In genomic region chr7:155489158-155489840, GRCh38 we compare ENCODE assay signal across 21 cellular contexts. TPM values are rescaled to one million over a fixed set of nuclear protein-coding genes. Genes with fewer than 3 reads are reported as not detected.
DNase-seq lines count a peak whose midpoint lies in the region; ATAC-seq and TF ChIP-seq lines count a peak whose summit lies in the region.
"Had no signal": no experiment of that assay in that cellular context is flagged by ENCODE, and none has a peak within 500 bp of the region (broad histone marks: within the 10 kb centered on the region; RNA-seq: fewer than 3 reads in every experiment).

No MANE protein-coding gene starts in this region.

- H3K4me3 ChIP-seq in GM12864 (ENCODE audit: low read depth, low read length) (no peak overlapping the region), Peyer's patch (no peak overlapping the region)

- no peak for TF ChIP-seq CTCF in CD4-positive, alpha-beta T cell (IDR thresholded peaks at IDR 0.05)
- no peak for TF ChIP-seq CTCF in GM12864 (IDR thresholded peaks at IDR 0.05; ENCODE audit: low read depth, low read length, missing control alignments)
- no peak for TF ChIP-seq CTCF in neural crest cell (conservative IDR thresholded peaks at IDR 0.05)
- no peak for TF ChIP-seq CTCF in Peyer's patch (IDR thresholded peaks at IDR 0.05)

- CTCF ChIA-PET in CD4-positive, alpha-beta T cell (lab: Charles Lee) = no interaction called here

- peaks cover 9% of the 10 kb centered on the region for H3K27me3 ChIP-seq in CD4-positive, alpha-beta T cell (ENCODE audit: control insufficient read depth, insufficient read depth, low read length)
- no peaks in the 10 kb centered on the region for H3K27me3 ChIP-seq in Peyer's patch

- H3K36me3 Mint-ChIP-seq in CD4-positive, alpha-beta T cell (ENCODE audit: low read depth) = no peaks in the 10 kb centered on the region
- peaks cover 5% of the 10 kb centered on the region for H3K36me3 Mint-ChIP-seq in effector memory CD8-positive, alpha-beta T cell (ENCODE audit: insufficient read depth)
- no peaks in the 10 kb centered on the region for H3K36me3 Mint-ChIP-seq in neural crest cell (ENCODE audit: low read depth)
- H3K36me3 Mint-ChIP-seq: mesothelial cell of epicardium had no signal

- peaks cover 0 to 12% (median 0%) of the 10 kb centered on the region in 4 donors for H3K4me1 ChIP-seq in Peyer's patch

- POLR2A ChIA-PET in CD4-positive, alpha-beta T cell (lab: Charles Lee) = no interaction called here

- no peaks in the 10 kb centered on the region for H3K9me3 ChIP-seq in CD4-positive, alpha-beta T cell (ENCODE audit: control insufficient read depth, low read length)
- no peaks in the 10 kb centered on the region for H3K9me3 ChIP-seq in Peyer's patch

- peak overlapping the region; percentile 18 for H3K4me3 Mint-ChIP-seq in CD4-positive, alpha-beta T cell
- H3K4me3 Mint-ChIP-seq in effector memory CD8-positive, alpha-beta T cell = peak overlapping the region; percentile 37 to 78
- H3K4me3 Mint-ChIP-seq in neural crest cell = no peak overlapping the region
- H3K4me3 Mint-ChIP-seq: mesothelial cell of epicardium had no signal

- intact Hi-C loops in CD4-positive, alpha-beta T cell (cut with DNase I, micrococcal nuclease) = no loop called here

- no peaks in the 10 kb centered on the region for H3K9me3 Mint-ChIP-seq in CD4-positive, alpha-beta T cell
- peaks cover 0 to 2% of the 10 kb centered on the region in 2 donors for H3K9me3 Mint-ChIP-seq in effector memory CD8-positive, alpha-beta T cell
- no peaks in the 10 kb centered on the region for H3K9me3 Mint-ChIP-seq in neural crest cell

- H3K27ac ChIP-seq in CD4-positive, alpha-beta T cell (ENCODE audit: low read depth, low read length) = no peak overlapping the region
- no peak overlapping the region for H3K27ac ChIP-seq in Peyer's patch
- H3K27ac ChIP-seq: GM23248 had no signal

- TF ChIP-seq POLR2A in Peyer's patch (IDR thresholded peaks at IDR 0.05) = no peak

- ATAC-seq in CD4-positive, alpha-beta T cell (ENCODE audit: poor library complexity) = peak; percentile 64
- no peak for ATAC-seq in effector memory CD8-positive, alpha-beta T cell (replicated peaks)
- ATAC-seq: HepG2 had no signal

- H3K36me3 ChIP-seq in Peyer's patch = no peaks in the 10 kb centered on the region

- no peak overlapping the region for H3K27ac Mint-ChIP-seq in CD4-positive, alpha-beta T cell
- H3K27ac Mint-ChIP-seq in effector memory CD8-positive, alpha-beta T cell = no peak overlapping the region
- peak overlapping the region; percentile 88 for H3K27ac Mint-ChIP-seq in neural crest cell (ENCODE audit: unreplicated experiment)
- H3K27ac Mint-ChIP-seq: mesothelial cell of epicardium had no signal

- H3K27me3 Mint-ChIP-seq in CD4-positive, alpha-beta T cell = peaks cover 44% of the 10 kb centered on the region
- H3K27me3 Mint-ChIP-seq in effector memory CD8-positive, alpha-beta T cell = peaks cover 49 to 76% of the 10 kb centered on the region in 2 donors
- peaks cover 4% of the 10 kb centered on the region for H3K27me3 Mint-ChIP-seq in neural crest cell (ENCODE audit: low read depth)

- H3K4me1 Mint-ChIP-seq in CD4-positive, alpha-beta T cell (ENCODE audit: low read depth) = peaks cover 15% of the 10 kb centered on the region
- peaks cover 5 to 10% of the 10 kb centered on the region in 2 donors for H3K4me1 Mint-ChIP-seq in effector memory CD8-positive, alpha-beta T cell (ENCODE audit: low read depth in 2 of 2)
- peaks cover 63% of the 10 kb centered on the region for H3K4me1 Mint-ChIP-seq in neural crest cell

- DNase-seq in CD4-positive, alpha-beta T cell = no peak
- DNase-seq in GM12864 (ENCODE audit: low read depth) (peak; percentile 27), neural crest cell (ENCODE audit: low read depth, low spot score) (no peak), medulla oblongata (ENCODE audit: extremely low spot score) (no peak), Peyer's patch (no peak)
- no peak for DNase-seq in effector memory CD8-positive, alpha-beta T cell
- DNase-seq in activated naive CD4-positive, alpha-beta T cell treated with anti-CD3 and anti-CD28 coated beads, Interleukin-2, amount 50 U/mL, for 16 hours = no peak
- DNase-seq: activated CD4-positive, alpha-beta T cell treated with anti-CD3 and anti-CD28 coated beads, Interleukin-2, amount 50 U/mL, for 1 hour; activated gamma-delta T cell treated with Interleukin-2 at 50 U/mL for 16 hours; amygdala; cortex of kidney; DMS79 treated with DMSO at 0.1 percent for 48 hours; GM23248; left colon; NCI-H2081; OCI-M1; SHP77 had no signal

RNA-seq across cellular contexts. Expression of gene EN2, which starts 31.4 kb away (rescaled TPM):
- not detected for total RNA-seq in CD4-positive, alpha-beta T cell
- total RNA-seq in neural crest cell = 7.2 and 8.2 TPM in 2 replicates
- not detected for total RNA-seq in Peyer's patch
- total RNA-seq: bronchial epithelial cell, GM23248, HepG2, left colon, mesothelial cell of epicardium, pulmonary artery endothelial cell had no signal

RNA-seq across cellular contexts. Expression of gene CNPY1, which starts 57.1 kb away (rescaled TPM):
- total RNA-seq in CD4-positive, alpha-beta T cell = not detected
- 1.5 and 2.4 TPM in 2 replicates for total RNA-seq in neural crest cell
- total RNA-seq in Peyer's patch = under 1 TPM in 1 of 4 donors, not detected in 3; 0.40 TPM
- total RNA-seq: bronchial epithelial cell, GM23248, HepG2, left colon, mesothelial cell of epicardium, pulmonary artery endothelial cell had no signal
